ENCODE assay signal across 23 cellular contexts in the genomic region with DNA sequence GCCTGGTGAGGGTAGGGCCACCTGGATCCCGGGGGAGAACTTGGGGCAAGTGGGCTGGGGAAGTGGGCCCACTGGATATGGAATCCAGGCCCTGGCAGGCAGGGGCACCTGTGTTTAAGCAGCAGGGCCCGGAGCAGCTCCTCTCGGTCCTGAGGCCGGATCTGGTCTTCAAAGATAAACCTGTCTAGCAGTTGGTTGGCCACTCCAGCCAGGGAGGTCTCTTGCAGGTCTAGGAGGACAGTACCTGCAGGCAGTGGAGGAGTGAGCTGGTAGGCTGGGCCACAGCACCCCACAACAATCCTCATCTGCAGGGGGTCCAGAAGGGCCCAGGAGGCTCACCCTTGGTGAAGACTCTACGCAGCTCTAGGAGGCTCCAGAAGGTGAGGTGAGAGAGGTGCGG. TPM values are rescaled to one million over a fixed set of nuclear protein-coding genes. Genes with fewer than 3 reads are reported as not detected.
DNase-seq lines count a peak whose midpoint lies in the region; ATAC-seq and TF ChIP-seq lines count a peak whose summit lies in the region.
"Had no signal": no experiment of that assay in that cellular context is flagged by ENCODE, and none has a peak within 500 bp of the region (broad histone marks: within the 10 kb centered on the region; RNA-seq: fewer than 3 reads in every experiment).

No MANE protein-coding gene starts in this region.

- H3K4me3 ChIP-seq in right cardiac atrium (ENCODE audit: low read length) (no peak overlapping the region), HEK293 (ENCODE audit: low read depth, low read length) (no peak overlapping the region), osteoblast (ENCODE audit: insufficient read depth, low read length) (no peak overlapping the region), ascending aorta (no peak overlapping the region)
- H3K4me3 ChIP-seq: A549, GM12878, GM23248 had no signal

- no peak overlapping the region for H3K4me2 ChIP-seq in osteoblast (ENCODE audit: insufficient read depth, low read length)
- H3K4me2 ChIP-seq: A549 had no signal

- H3K4me1 Mint-ChIP-seq in T-helper 17 cell = peaks cover 2% of the 10 kb centered on the region
- H3K4me1 Mint-ChIP-seq: CD4-positive, alpha-beta memory T cell had no signal

- H3K27ac Mint-ChIP-seq in T-helper 17 cell = no peak overlapping the region
- H3K27ac Mint-ChIP-seq: CD4-positive, alpha-beta memory T cell; H9; HFFc6 had no signal

- H3K9me3 ChIP-seq in right cardiac atrium (ENCODE audit: control insufficient read depth, low read length) (no peaks in the 10 kb centered on the region), HEK293 (ENCODE audit: control insufficient read depth, insufficient read depth, low read depth, low read length) (no peaks in the 10 kb centered on the region), osteoblast (ENCODE audit: low read depth, low read length) (no peaks in the 10 kb centered on the region), T-helper 17 cell (ENCODE audit: control insufficient read depth, low read length, poor library complexity, severe bottlenecking) (no peaks in the 10 kb centered on the region), ascending aorta (no peaks in the 10 kb centered on the region)
- H3K9me3 ChIP-seq: A549 had no signal

- TF ChIP-seq CTCF in HEK293 (tag by site-specific recombination; IDR thresholded peaks at IDR 0.05) = no peak
- no peak for TF ChIP-seq CTCF in osteoblast (IDR thresholded peaks at IDR 0.05; ENCODE audit: extremely low read depth, low read depth, low read length)
- TF ChIP-seq CTCF in ascending aorta (IDR thresholded peaks at IDR 0.05) = no peak

- H3K4me1 ChIP-seq in right cardiac atrium (ENCODE audit: control insufficient read depth, insufficient read depth, low read length) = no peaks in the 10 kb centered on the region
- no peaks in the 10 kb centered on the region for H3K4me1 ChIP-seq in HEK293 (ENCODE audit: control insufficient read depth, insufficient read depth, low read length)
- H3K4me1 ChIP-seq in osteoblast (ENCODE audit: insufficient read depth, low read length) = no peaks in the 10 kb centered on the region
- H3K4me1 ChIP-seq in ascending aorta = no peaks in the 10 kb centered on the region
- H3K4me1 ChIP-seq: A549 had no signal

- H3K27me3 ChIP-seq in right cardiac atrium (ENCODE audit: control insufficient read depth, insufficient read depth) (no peaks in the 10 kb centered on the region), osteoblast (ENCODE audit: insufficient read depth, low read length) (no peaks in the 10 kb centered on the region), ascending aorta (no peaks in the 10 kb centered on the region)

- WGBS in right cardiac atrium = 92% methylated on average over 6 of the region's 6 CpGs

- no peaks in the 10 kb centered on the region for H4K20me1 ChIP-seq in osteoblast (ENCODE audit: insufficient read depth, low read length)

- no peaks in the 10 kb centered on the region for H3K79me2 ChIP-seq in osteoblast (ENCODE audit: insufficient read depth, low read length)

- intact Hi-C loops in right cardiac atrium (cut with DNase I) = no loop called here
- intact Hi-C loops in left cardiac atrium (cut with DNase I) = no loop called here
- intact Hi-C loops in ascending aorta (cut with DNase I) = no loop called here

- no peak overlapping the region for H3K4me3 Mint-ChIP-seq in T-helper 17 cell
- H3K4me3 Mint-ChIP-seq: CD4-positive, alpha-beta memory T cell; H9; HFFc6 had no signal

- no peak overlapping the region for H2AFZ ChIP-seq in osteoblast (ENCODE audit: low read length)
- H2AFZ ChIP-seq: GM23248 had no signal

- DNase-seq in right cardiac atrium (peak in 2 of 3 donors; percentile 7 to 32), left cardiac atrium (no peak), osteoblast (ENCODE audit: insufficient read length, low spot score, missing footprints) (peak; percentile 78), T-helper 17 cell (no peak), ascending aorta (ENCODE audit: low spot score in 2 of 2) (no peak)
- DNase-seq: 8988T; C1 segment of cervical spinal cord; Calu3; CD4-positive, alpha-beta memory T cell; COR-L47; DMS 273 treated with DMSO at 0.1 percent for 48 hours; DMS79; EL; GDM1; GM23248; H9; HFFc6 had no signal

- peaks cover 5% of the 10 kb centered on the region for H3K27me3 Mint-ChIP-seq in T-helper 17 cell

- POLR2A ChIA-PET in HEK293 (lab: Yijun Ruan, JAX) = no interaction called here

- H3K27ac ChIP-seq in right cardiac atrium (ENCODE audit: low read length) (no peak overlapping the region), HEK293 (ENCODE audit: extremely low read depth, low read depth, low read length) (no peak overlapping the region), osteoblast (ENCODE audit: low read depth, low read length) (no peak overlapping the region), ascending aorta (no peak overlapping the region)
- H3K27ac ChIP-seq: A549, GM23248 had no signal

- CTCF ChIA-PET in HEK293 (lab: Yijun Ruan, JAX) = interaction anchor here (1.0 to 1.2 kb wide), 2 partner anchors 42 to 56 kb away, joined by 3 read pairs; no protein-coding TSS in a partner anchor

- H3K36me3 Mint-ChIP-seq in T-helper 17 cell (ENCODE audit: low read depth) = no peaks in the 10 kb centered on the region
- H3K36me3 Mint-ChIP-seq: CD4-positive, alpha-beta memory T cell had no signal

- no peak for ATAC-seq in right cardiac atrium
- no peak for ATAC-seq in left cardiac atrium
- no peak for ATAC-seq in T-helper 17 cell
- ATAC-seq: GM12878, HCT116 had no signal

- H3K36me3 ChIP-seq in HEK293 (ENCODE audit: control insufficient read depth in 2 of 2, insufficient read depth in 1 of 2, low read length in 2 of 2) (no peaks in the 10 kb centered on the region), osteoblast (ENCODE audit: insufficient read depth, low read length) (no peaks in the 10 kb centered on the region), ascending aorta (no peaks in the 10 kb centered on the region)

TF ChIP-seq in HEK293, 187 proteins besides CTCF, POLR2A, EP300 and RAD21:
- no peak for TF ChIP-seq ZNF169 (tag by site-specific recombination; IDR thresholded peaks at IDR 0.05)
- 0 out of 2 replicates have a peak, but pooled peaks have one; percentile 32 for TF ChIP-seq ZFP69B (tag by site-specific recombination; IDR thresholded peaks at IDR 0.05)
- no peak for TF ChIP-seq IKZF3 (tag by site-specific recombination; IDR thresholded peaks at IDR 0.05)
- TF ChIP-seq ZNF202 (tag by site-specific recombination; IDR thresholded peaks at IDR 0.05; ENCODE audit: borderline replicate concordance) = no peak

RNA-seq across cellular contexts. Expression of gene SLC4A1, which starts 7.6 kb away (rescaled TPM):
- total RNA-seq in right cardiac atrium (under 1 TPM in 3 of 4 donors, not detected in 1; 0.31 to 0.72 (median 0.46) TPM), left cardiac atrium (under 1 TPM in 1 of 2 donors, not detected in 1; 0.63 TPM), osteoblast (under 0.01 TPM in 1 of 2 replicates, not detected in the other), T-helper 17 cell (not detected), ascending aorta (2.4 TPM)
- 0.16 TPM for polyA plus RNA-seq in right cardiac atrium
- total RNA-seq: Calu3; CD4-positive, alpha-beta memory T cell; GM12878; GM23248; H1; H9; HFFc6 had no signal
- polyA plus RNA-seq: A549; BJ; CD4-positive, alpha-beta memory T cell; GM23248 had no signal

RNA-seq across cellular contexts. Expression of gene UBTF, which starts 40.8 kb away (rescaled TPM):
- total RNA-seq in right cardiac atrium (10 to 100 TPM; 36.7 to 63.4 (median 58.6) TPM), left cardiac atrium (10 to 100 TPM; 35.5 to 48.2 TPM), osteoblast (49.6 and 51.3 TPM in 2 replicates), T-helper 17 cell (100 to 1,000 TPM; 121 to 140 TPM), ascending aorta (25.1 TPM)
- polyA plus RNA-seq in right cardiac atrium = 43.5 TPM

RNA-seq across cellular contexts. Expression of gene RUNDC3A, which starts 48.1 kb away (rescaled TPM):
- 1 to 10 TPM; 1.8 to 4.5 (median 2.3) TPM for total RNA-seq in right cardiac atrium
- 1.6 TPM for polyA plus RNA-seq in right cardiac atrium
- 1 to 10 TPM in 1 of 2 donors, under 1 TPM in 1; 0.85 to 1.0 TPM for total RNA-seq in left cardiac atrium
- total RNA-seq in osteoblast = under 0.01 TPM in 1 of 2 replicates, not detected in the other
- total RNA-seq in T-helper 17 cell = under 1 TPM; 0.37 to 0.55 TPM
- not detected for total RNA-seq in ascending aorta
- total RNA-seq: GM12878 had no signal

Comparison
In these comparisons a context has a peak if more than half of its experiments do, and no peak if none do; other contexts are left out.
1. DNase-seq: peak in right cardiac atrium (2 of 3) and osteoblast (single experiment); none in left cardiac atrium (single experiment), T-helper 17 cell (0 of 3) and ascending aorta (0 of 2).